8 cellular contexts compared by ENCODE assay signal in the genomic region with DNA sequence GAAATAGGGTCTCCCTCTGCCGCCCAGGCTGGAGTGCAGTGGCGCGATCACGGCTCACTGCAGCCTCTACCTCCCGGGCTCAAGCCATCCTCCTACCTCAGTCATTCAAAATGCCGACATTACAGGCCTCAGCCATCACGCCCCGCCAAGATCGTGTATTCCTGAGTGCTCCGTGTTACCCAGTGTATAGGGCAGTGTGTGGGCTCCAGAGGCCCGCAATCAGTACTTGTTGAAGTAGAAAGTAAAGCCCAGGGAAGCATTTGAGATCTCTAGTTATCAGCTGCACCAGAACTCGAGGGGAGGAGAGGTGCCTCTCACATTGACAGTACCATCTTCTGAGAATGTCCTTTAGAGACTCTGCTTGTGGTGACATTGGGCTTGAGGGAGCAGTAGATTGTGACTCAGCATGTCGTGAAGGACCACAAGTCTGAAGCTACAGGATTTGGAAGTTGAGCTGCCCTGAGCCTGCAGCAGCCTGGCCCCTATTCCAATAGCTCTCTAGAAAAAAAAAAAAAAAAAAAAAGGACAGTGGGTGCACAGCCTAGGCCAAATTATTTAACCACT. TPM values are rescaled to one million over a fixed set of nuclear protein-coding genes. Genes with fewer than 3 reads are reported as not detected.
A peak's percentile ranks its signal among the peaks of the same experiment; 100 is the strongest.
DNase-seq lines count a peak whose midpoint lies in the region; ATAC-seq and TF ChIP-seq lines count a peak whose summit lies in the region.
"Had no signal": no experiment of that assay in that cellular context is flagged by ENCODE, and none has a peak within 500 bp of the region (broad histone marks: within the 10 kb centered on the region; RNA-seq: fewer than 3 reads in every experiment).

No MANE protein-coding gene starts in this region.

- no peaks in the 10 kb centered on the region for H3K36me3 ChIP-seq in A673 (ENCODE audit: insufficient read depth, low read length, poor library complexity, severe bottlenecking)

- no peaks in the 10 kb centered on the region for H3K36me3 Mint-ChIP-seq in activated T-helper 17 cell treated with anti-CD3 and anti-CD28 coated beads, Interleukin-2, amount 50 U/mL, for 72 hours (ENCODE audit: low read depth)
- H3K36me3 Mint-ChIP-seq in neural crest cell (ENCODE audit: low read depth): peaks cover 4% of the 10 kb centered on the region

- H3K9me3 ChIP-seq in A673 (ENCODE audit: low read depth, low read length, poor library complexity, severe bottlenecking): no peaks in the 10 kb centered on the region

- TF ChIP-seq CTCF in LNCaP clone FGC (IDR thresholded peaks at IDR 0.05; ENCODE audit: control insufficient read depth, extremely low read depth, insufficient read depth): no peak
- no peak for TF ChIP-seq CTCF in neural crest cell (conservative IDR thresholded peaks at IDR 0.05)
- TF ChIP-seq CTCF in A673 (conservative IDR thresholded peaks at IDR 0.05; ENCODE audit: low read depth, low read length): no peak
- no peak for TF ChIP-seq CTCF in GM10266 (IDR thresholded peaks at IDR 0.05; ENCODE audit: control insufficient read depth, insufficient read depth, low read depth, missing control alignments)

- no peak for ATAC-seq in activated T-helper 17 cell treated with anti-CD3 and anti-CD28 coated beads, Interleukin-2, amount 50 U/mL, for 72 hours (replicated peaks)
- ATAC-seq in GM21717 (IDR thresholded peaks at IDR 0.05; ENCODE audit: unreplicated experiment): no peak

- H3K27me3 ChIP-seq in A673 (replicated peaks; ENCODE audit: insufficient read depth, low read depth, low read length, poor library complexity): no peaks in the 10 kb centered on the region

- no peaks in the 10 kb centered on the region for H3K9me3 Mint-ChIP-seq in activated T-helper 17 cell treated with anti-CD3 and anti-CD28 coated beads, Interleukin-2, amount 50 U/mL, for 72 hours
- no peaks in the 10 kb centered on the region for H3K9me3 Mint-ChIP-seq in neural crest cell

- DNase-seq in EH (ENCODE audit: low read depth) (peak; percentile 34), LNCaP clone FGC (ENCODE audit: low read depth) (no peak), neural crest cell (ENCODE audit: low read depth, low spot score) (no peak), A673 (ENCODE audit: low spot score) (no peak), GM10266 (ENCODE audit: extremely low spot score) (no peak)
- DNase-seq: NCI-H2171 had no signal

- H3K4me3 ChIP-seq in LNCaP clone FGC (ENCODE audit: low read depth, low read length): peak overlapping the region; percentile 90
- H3K4me3 ChIP-seq in A673 (ENCODE audit: low read depth, low read length, poor library complexity, severe bottlenecking): no peak overlapping the region

- H3K27me3 Mint-ChIP-seq in activated T-helper 17 cell treated with anti-CD3 and anti-CD28 coated beads, Interleukin-2, amount 50 U/mL, for 72 hours: no peaks in the 10 kb centered on the region
- no peaks in the 10 kb centered on the region for H3K27me3 Mint-ChIP-seq in neural crest cell (ENCODE audit: low read depth)

- peaks cover 6% of the 10 kb centered on the region for H3K4me1 ChIP-seq in A673 (ENCODE audit: insufficient read depth, low read length, poor library complexity, severe bottlenecking)

- peak overlapping the region; percentile 90 for H3K4me3 Mint-ChIP-seq in activated T-helper 17 cell treated with anti-CD3 and anti-CD28 coated beads, Interleukin-2, amount 50 U/mL, for 72 hours
- peak overlapping the region; percentile 96 for H3K4me3 Mint-ChIP-seq in neural crest cell

- CTCF ChIA-PET in A673 (lab: Charles Lee): no interaction called here

- H3K27ac Mint-ChIP-seq in activated T-helper 17 cell treated with anti-CD3 and anti-CD28 coated beads, Interleukin-2, amount 50 U/mL, for 72 hours: peak overlapping the region; percentile 95
- H3K27ac Mint-ChIP-seq in neural crest cell (ENCODE audit: unreplicated experiment): no peak overlapping the region

- no peak overlapping the region for H3K27ac ChIP-seq in A673 (ENCODE audit: low read depth, low read length, poor library complexity, severe bottlenecking)

- intact Hi-C loops in A673 (cut with micrococcal nuclease; ENCODE audit: unreplicated experiment): loop anchor here (1.0 kb wide), 1 partner anchor 28 kb away; no protein-coding TSS in a partner anchor

- peaks cover 4% of the 10 kb centered on the region for H3K4me1 Mint-ChIP-seq in activated T-helper 17 cell treated with anti-CD3 and anti-CD28 coated beads, Interleukin-2, amount 50 U/mL, for 72 hours
- H3K4me1 Mint-ChIP-seq in neural crest cell: peaks cover 27% of the 10 kb centered on the region

- BruUV-seq in A673 (replicated peaks; lab: Mats Ljungman, UMichigan): no TSS peak

- POLR2A ChIA-PET in A673 (lab: Charles Lee; ENCODE audit: low non-redundant PET): interaction anchor here (0.6 kb wide), 1 partner anchor 51 kb away, joined by 6 read pairs; no protein-coding TSS in a partner anchor

RNA-seq across cellular contexts. Expression of gene PRPSAP1, which starts 1.1 kb away (rescaled TPM):
- 10 to 100 TPM; 24.5 to 29.7 TPM for total RNA-seq in activated T-helper 17 cell treated with anti-CD3 and anti-CD28 coated beads, Interleukin-2, amount 50 U/mL, for 72 hours
- 68.4 and 73.6 TPM in 2 replicates for total RNA-seq in neural crest cell
- 77.5 and 89.2 TPM in 2 replicates for total RNA-seq in A673 (2021)

RNA-seq across cellular contexts. Expression of gene SPHK1, which starts 29.6 kb away (rescaled TPM):
- total RNA-seq in activated T-helper 17 cell treated with anti-CD3 and anti-CD28 coated beads, Interleukin-2, amount 50 U/mL, for 72 hours: 10 to 100 TPM; 10.5 to 12.4 TPM
- total RNA-seq in neural crest cell: 19.5 and 21.1 TPM in 2 replicates
- 0.50 and 0.54 TPM in 2 replicates for total RNA-seq in A673 (2021)

RNA-seq across cellular contexts. Expression of gene QRICH2, which starts 46.8 kb away (rescaled TPM):
- 1 to 10 TPM in 1 of 2 donors, under 1 TPM in 1; 0.85 to 2.1 TPM for total RNA-seq in activated T-helper 17 cell treated with anti-CD3 and anti-CD28 coated beads, Interleukin-2, amount 50 U/mL, for 72 hours
- total RNA-seq in neural crest cell: 10.6 and 12.3 TPM in 2 replicates
- 3.3 and 4.3 TPM in 2 replicates for total RNA-seq in A673 (2021)
